Comparison of ENCODE assay signal across 11 cellular contexts in the genomic region with DNA sequence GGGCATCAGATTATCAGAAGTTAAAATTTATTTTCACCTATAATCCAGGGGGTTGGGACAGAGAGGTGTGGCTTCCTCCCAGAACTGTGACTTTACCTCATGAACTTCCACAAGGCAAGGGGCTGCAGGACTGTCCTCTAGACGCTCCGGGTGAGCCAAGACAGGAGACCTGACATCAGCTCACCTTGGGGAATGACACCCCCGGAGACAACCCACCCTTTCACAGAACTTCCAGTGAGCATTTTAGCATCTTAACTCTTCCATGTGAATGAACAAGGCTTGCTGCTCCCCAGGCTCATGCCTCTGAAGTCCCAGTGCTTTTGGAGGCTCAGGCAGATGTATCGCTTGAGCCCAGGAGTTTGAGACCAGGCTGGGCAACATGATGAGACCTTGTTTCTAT.
"Had no signal": no experiment of that assay in that cellular context is flagged by ENCODE, and none has a peak within 500 bp of the region (broad histone marks: within the 10 kb centered on the region; RNA-seq: fewer than 3 reads in every experiment).

No MANE protein-coding gene starts in this region.

- H3K4me1 Mint-ChIP-seq: activated naive CD8-positive, alpha-beta T cell treated with anti-CD3 and anti-CD28 coated beads, Interleukin-2, amount 10 ng/mL, durations not matched to agents 7 days and 5 days had no signal

- H3K9me3 ChIP-seq: breast epithelium, gastrocnemius medialis, psoas muscle, upper lobe of left lung had no signal

- H3K4me3 Mint-ChIP-seq: activated CD8-positive, alpha-beta T cell treated with anti-CD3 and anti-CD28 coated beads, Interleukin-2, amount 10 ng/mL, durations not matched to agents 7 days and 5 days; activated naive CD8-positive, alpha-beta T cell treated with anti-CD3 and anti-CD28 coated beads, Interleukin-2, amount 10 ng/mL, durations not matched to agents 7 days and 5 days; natural killer cell treated with Interleukin-12 subunit alpha and Interleukin-12 subunit beta and Interleukin-15 and Interleukin-18, amount 100 ng/mL, for 72 hours had no signal

- H3K27me3 Mint-ChIP-seq: activated naive CD8-positive, alpha-beta T cell treated with anti-CD3 and anti-CD28 coated beads, Interleukin-2, amount 10 ng/mL, durations not matched to agents 7 days and 5 days had no signal

- H3K4me3 ChIP-seq: breast epithelium, gastrocnemius medialis, psoas muscle, upper lobe of left lung had no signal

- H3K27ac Mint-ChIP-seq: activated CD8-positive, alpha-beta T cell treated with anti-CD3 and anti-CD28 coated beads, Interleukin-2, amount 10 ng/mL, durations not matched to agents 7 days and 5 days; activated naive CD8-positive, alpha-beta T cell treated with anti-CD3 and anti-CD28 coated beads, Interleukin-2, amount 10 ng/mL, durations not matched to agents 7 days and 5 days; natural killer cell treated with Interleukin-12 subunit alpha and Interleukin-12 subunit beta and Interleukin-15 and Interleukin-18, amount 100 ng/mL, for 72 hours had no signal

- DNase-seq: activated CD8-positive, alpha-beta T cell treated with anti-CD3 and anti-CD28 coated beads, Interleukin-2, amount 10 ng/mL, durations not matched to agents 7 days and 5 days; activated naive CD8-positive, alpha-beta T cell treated with anti-CD3 and anti-CD28 coated beads, Interleukin-2, amount 10 ng/mL, durations not matched to agents 7 days and 5 days; aorta; gastrocnemius medialis; nucleus accumbens; stimulated activated naive CD4-positive, alpha-beta T cell; upper lobe of left lung had no signal

- H3K27ac ChIP-seq: breast epithelium, gastrocnemius medialis, psoas muscle, upper lobe of left lung had no signal

- H3K36me3 ChIP-seq: breast epithelium had no signal

- H3K9me3 Mint-ChIP-seq: activated naive CD8-positive, alpha-beta T cell treated with anti-CD3 and anti-CD28 coated beads, Interleukin-2, amount 10 ng/mL, durations not matched to agents 7 days and 5 days; natural killer cell treated with Interleukin-12 subunit alpha and Interleukin-12 subunit beta and Interleukin-15 and Interleukin-18, amount 100 ng/mL, for 72 hours had no signal

- H3K4me1 ChIP-seq: breast epithelium, gastrocnemius medialis, psoas muscle had no signal

- H3K27me3 ChIP-seq: breast epithelium, gastrocnemius medialis, upper lobe of left lung had no signal

- ATAC-seq: activated CD8-positive, alpha-beta T cell treated with anti-CD3 and anti-CD28 coated beads, Interleukin-2, amount 10 ng/mL, durations not matched to agents 7 days and 5 days; gastrocnemius medialis; natural killer cell treated with Interleukin-12 subunit alpha and Interleukin-12 subunit beta and Interleukin-15 and Interleukin-18, amount 100 ng/mL, for 72 hours; psoas muscle; sciatic nerve had no signal
